In the genomic region with DNA sequence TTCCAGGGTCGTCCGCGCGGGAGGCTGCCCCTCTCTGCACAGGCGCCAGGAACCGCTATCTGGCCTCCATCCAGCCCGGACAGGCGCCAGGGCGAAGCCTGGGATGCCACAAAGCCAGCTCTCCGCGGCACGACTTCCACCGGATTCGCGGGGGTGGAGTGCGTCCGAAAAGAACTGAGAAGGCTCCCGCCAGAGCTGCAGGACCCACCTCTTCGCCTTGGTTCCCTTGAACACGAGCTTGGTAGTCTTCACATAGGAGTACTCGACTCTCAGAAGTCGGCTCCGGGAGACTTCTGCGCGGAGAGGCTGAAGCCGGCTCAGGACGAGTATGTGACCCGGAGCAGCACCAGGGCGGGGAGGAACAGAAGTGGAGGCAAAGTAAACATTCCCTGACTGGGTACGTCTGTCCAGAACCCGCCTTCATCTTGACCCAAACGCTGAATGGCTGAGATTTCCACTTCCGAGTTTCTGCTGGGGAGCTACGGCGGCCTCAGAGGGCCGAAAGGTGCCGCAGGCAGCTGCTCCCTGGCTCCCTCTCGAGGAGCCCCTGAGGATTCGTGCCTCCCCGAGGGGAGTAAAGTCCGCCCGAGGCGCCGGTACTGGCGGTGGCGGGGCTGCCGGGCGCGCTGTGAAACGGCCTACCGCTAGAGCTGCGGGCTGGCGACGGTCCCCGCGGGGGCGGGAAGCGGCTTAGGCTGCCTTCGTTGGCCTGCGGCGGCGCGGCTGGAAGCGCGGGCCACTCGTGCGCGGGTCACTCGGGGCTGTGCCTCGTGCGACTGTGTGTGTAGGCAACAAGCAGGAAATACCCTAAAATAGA, we compare ENCODE assay signal across 8 cellular contexts.
DNase-seq lines count a peak whose midpoint lies in the region; ATAC-seq and TF ChIP-seq lines count a peak whose summit lies in the region.
"Not testable (repeated sequence)": the region's sequence is repeated elsewhere in the genome, so short reads cannot be mapped to it uniquely, and the experiment has no call there.

No MANE protein-coding gene starts in this region.

- H3K27ac ChIP-seq in CD4-positive, alpha-beta memory T cell (ENCODE audit: low read depth, low read length), result peak overlapping the region; percentile 60
- peak overlapping the region; percentile 71 to 85 (median 74) for H3K27ac ChIP-seq in gastroesophageal sphincter

- intact Hi-C loops in CD4-positive, alpha-beta memory T cell (cut with micrococcal nuclease), result not testable (repeated sequence)

- not testable (repeated sequence) for H3K9me3 ChIP-seq in CD4-positive, alpha-beta memory T cell (ENCODE audit: control insufficient read depth in 1 of 2, low read length in 2 of 2); adipocyte (ENCODE audit: control insufficient read depth, low read length); gastroesophageal sphincter

- peaks cover 11 to 42% (median 17%) of the 10 kb centered on the region in 4 donors for H3K4me1 Mint-ChIP-seq in CD4-positive, alpha-beta memory T cell
- peaks cover 23% of the 10 kb centered on the region for H3K4me1 Mint-ChIP-seq in T-helper 1 cell treated with Interleukin-12 subunit alpha and Interleukin-12 subunit beta and Interleukin-4 antibody, amounts not matched to agents 30 μg/mL and 1 μg/mL, for 36 hours (ENCODE audit: low read depth)
- H3K4me1 Mint-ChIP-seq in naive B cell, result peaks cover 9 to 22% (median 20%) of the 10 kb centered on the region in 3 donors

- not testable (repeated sequence) for H3K27me3 ChIP-seq in CD4-positive, alpha-beta memory T cell (ENCODE audit: insufficient read depth, low read length); adipocyte (replicated peaks; ENCODE audit: control insufficient read depth, insufficient read depth, low read length); gastroesophageal sphincter

- H3K27me3 Mint-ChIP-seq in CD4-positive, alpha-beta memory T cell; T-helper 1 cell treated with Interleukin-12 subunit alpha and Interleukin-12 subunit beta and Interleukin-4 antibody, amounts not matched to agents 30 μg/mL and 1 μg/mL, for 36 hours (ENCODE audit: low read depth); naive B cell: not testable (repeated sequence)

- peaks cover 0 to 13% (median 3%) of the 10 kb centered on the region in 8 donors for H3K9me3 Mint-ChIP-seq in CD4-positive, alpha-beta memory T cell
- not testable (repeated sequence) for H3K9me3 Mint-ChIP-seq in T-helper 1 cell treated with Interleukin-12 subunit alpha and Interleukin-12 subunit beta and Interleukin-4 antibody, amounts not matched to agents 30 μg/mL and 1 μg/mL, for 36 hours
- H3K9me3 Mint-ChIP-seq in naive B cell, result peaks cover 3 to 16% (median 8%) of the 10 kb centered on the region in 7 donors

- H3K4me3 ChIP-seq in CD4-positive, alpha-beta memory T cell (ENCODE audit: low read length in 2 of 2), result peak overlapping the region; percentile 61 to 72
- H3K4me3 ChIP-seq in adipocyte (ENCODE audit: low read length), result peak overlapping the region; percentile 95
- H3K4me3 ChIP-seq in gastroesophageal sphincter, result peak overlapping the region; percentile 71 to 88

- TF ChIP-seq POLR2A in gastroesophageal sphincter (IDR thresholded peaks at IDR 0.05), result peak; percentile 23 to 38

- ATAC-seq in GM19452 (IDR thresholded peaks at IDR 0.05; ENCODE audit: unreplicated experiment) (peak; percentile 99), HG03196 (IDR thresholded peaks at IDR 0.05; ENCODE audit: unreplicated experiment) (peak; percentile 100), gastroesophageal sphincter (peak; percentile 92), naive B cell (ENCODE audit: low read depth in 2 of 2) (peak; percentile 91 to 92)

- TF ChIP-seq CTCF in gastroesophageal sphincter (IDR thresholded peaks at IDR 0.05), result peak; percentile 37 to 79 (median 62)

- CTCF ChIA-PET in CD4-positive, alpha-beta memory T cell (lab: Charles Lee; ENCODE audit: partially characterized antibody), result interaction anchor here (1.2 to 1.4 kb wide), 2 partner anchors 8 to 11 kb away, joined by 4 to 6 read pairs; no protein-coding TSS in a partner anchor

- POLR2A ChIA-PET in CD4-positive, alpha-beta memory T cell (lab: Charles Lee; ENCODE audit: partially characterized antibody), result not testable (repeated sequence)

- H3K4me1 ChIP-seq in CD4-positive, alpha-beta memory T cell (ENCODE audit: insufficient read depth, low read length); adipocyte (ENCODE audit: control insufficient read depth, insufficient read depth, low read length): not testable (repeated sequence)
- peaks cover 0 to 13% (median 0%) of the 10 kb centered on the region in 3 donors for H3K4me1 ChIP-seq in gastroesophageal sphincter

- DNase-seq in CD4-positive, alpha-beta memory T cell, result peak; percentile 71 to 87 (median 85)
- DNase-seq in adipocyte (ENCODE audit: low read depth) (peak; percentile 80), naive B cell (peak; percentile 82)
- DNase-seq in stimulated activated CD8-positive, alpha-beta memory T cell treated with anti-CD3 and anti-CD28 coated beads, Interleukin-2, amount 100 ng/mL, for 48 hours (ENCODE audit: low read depth in 2 of 2), result peak; percentile 62 to 65

- peak overlapping the region; percentile 86 to 97 (median 92) for H3K27ac Mint-ChIP-seq in CD4-positive, alpha-beta memory T cell
- peak overlapping the region; percentile 92 for H3K27ac Mint-ChIP-seq in T-helper 1 cell treated with Interleukin-12 subunit alpha and Interleukin-12 subunit beta and Interleukin-4 antibody, amounts not matched to agents 30 μg/mL and 1 μg/mL, for 36 hours
- H3K27ac Mint-ChIP-seq in naive B cell, result peak overlapping the region; percentile 85 to 98 (median 88)

- TF ChIP-seq EP300 in gastroesophageal sphincter (IDR thresholded peaks at IDR 0.05), result not testable (repeated sequence)

- H3K9ac ChIP-seq in adipocyte (ENCODE audit: low read length), result peak overlapping the region; percentile 87

- H3K36me3 ChIP-seq in CD4-positive, alpha-beta memory T cell (ENCODE audit: insufficient read depth, low read length); adipocyte (ENCODE audit: control insufficient read depth, insufficient read depth, low read length, severe bottlenecking); gastroesophageal sphincter: not testable (repeated sequence)

- WGBS in gastroesophageal sphincter (ENCODE audit: low coverage in 1 of 2), 2 donors, result no CpG with 5 or more reads among the region's 71 CpGs

- peak overlapping the region; percentile 90 to 98 (median 96) for H3K4me3 Mint-ChIP-seq in CD4-positive, alpha-beta memory T cell
- H3K4me3 Mint-ChIP-seq in T-helper 1 cell treated with Interleukin-12 subunit alpha and Interleukin-12 subunit beta and Interleukin-4 antibody, amounts not matched to agents 30 μg/mL and 1 μg/mL, for 36 hours, result peak overlapping the region; percentile 98
- H3K4me3 Mint-ChIP-seq in naive B cell, result peak overlapping the region; percentile 88 to 99 (median 96)

- H3K36me3 Mint-ChIP-seq in CD4-positive, alpha-beta memory T cell, result peaks cover 9 to 17% of the 10 kb centered on the region in 2 donors
- not testable (repeated sequence) for H3K36me3 Mint-ChIP-seq in T-helper 1 cell treated with Interleukin-12 subunit alpha and Interleukin-12 subunit beta and Interleukin-4 antibody, amounts not matched to agents 30 μg/mL and 1 μg/mL, for 36 hours (ENCODE audit: low read depth)
- peaks cover 0 to 13% of the 10 kb centered on the region in 2 donors for H3K36me3 Mint-ChIP-seq in naive B cell

Comparison
In these comparisons a context has a peak if more than half of its experiments do, and no peak if none do; other contexts are left out.
1. Peak in every context shown above with its lines: DNase-seq, ATAC-seq, H3K4me3 ChIP-seq and H3K27ac ChIP-seq.